In genomic region chr3:52775877-52776276, GRCh38 we compare ENCODE assay signal across 18 cellular contexts. TPM values are rescaled to one million over a fixed set of nuclear protein-coding genes. Genes with fewer than 3 reads are reported as not detected.
DNase-seq lines count a peak whose midpoint lies in the region; ATAC-seq and TF ChIP-seq lines count a peak whose summit lies in the region.
"Had no signal": no experiment of that assay in that cellular context is flagged by ENCODE, and none has a peak within 500 bp of the region (broad histone marks: within the 10 kb centered on the region; RNA-seq: fewer than 3 reads in every experiment).

No MANE protein-coding gene starts in this region.

- H3K4me3 ChIP-seq in HCT116 (replicated peaks in 1 of 2; ENCODE audit: low read depth in 1 of 2, low read length in 2 of 2) (no peak overlapping the region), OCI-LY7 (ENCODE audit: low read depth, low read length, poor library complexity, severe bottlenecking) (no peak overlapping the region)
- H3K4me3 ChIP-seq: esophagus squamous epithelium, spleen had no signal

- no peaks in the 10 kb centered on the region for H3K79me2 ChIP-seq in HCT116 (ENCODE audit: insufficient read depth, low read length)
- H3K79me2 ChIP-seq in OCI-LY7 (ENCODE audit: insufficient read depth, low read depth, low read length), result no peaks in the 10 kb centered on the region

- H3K36me3 Mint-ChIP-seq in naive B cell, result no peaks in the 10 kb centered on the region
- H3K36me3 Mint-ChIP-seq: activated naive CD8-positive, alpha-beta T cell treated with anti-CD3 and anti-CD28 coated beads, Interleukin-2, amount 10 ng/mL, durations not matched to agents 7 days and 5 days; T-cell had no signal

- TF ChIP-seq POLR2A in HCT116 (IDR thresholded peaks at IDR 0.05; ENCODE audit: borderline replicate concordance, extremely low read depth, insufficient read depth, insufficient read length), result no peak

- H3K9me3 Mint-ChIP-seq in naive B cell, result no peaks in the 10 kb centered on the region
- H3K9me3 Mint-ChIP-seq: activated naive CD8-positive, alpha-beta T cell treated with anti-CD3 and anti-CD28 coated beads, Interleukin-2, amount 10 ng/mL, durations not matched to agents 7 days and 5 days; activated T-cell treated with anti-CD3 and anti-CD28 coated beads, Interleukin-2, amount 50 U/mL, for 72 hours; T-cell had no signal

- no peaks in the 10 kb centered on the region for H3K27me3 Mint-ChIP-seq in naive B cell
- H3K27me3 Mint-ChIP-seq: progenitor cell of endocrine pancreas had no signal

- BruUV-seq in HCT116 (replicated peaks; lab: Mats Ljungman, UMichigan) (no TSS peak), OCI-LY7 (replicated peaks; lab: Mats Ljungman, UMichigan) (no TSS peak)

- H3K27me3 ChIP-seq in HCT116 (ENCODE audit: insufficient read depth, low read length), result peaks cover 7% of the 10 kb centered on the region; the same call in 1 of the 2 replicates
- H3K27me3 ChIP-seq: brain microvascular endothelial cell, spleen had no signal

- intact Hi-C loops in HCT116 (cut with micrococcal nuclease), result no loop called here
- intact Hi-C loops in OCI-LY7 (cut with micrococcal nuclease; ENCODE audit: unreplicated experiment), result no loop called here

- peak overlapping the region; percentile 32 for H2AFZ ChIP-seq in HCT116 (ENCODE audit: low read depth, low read length, poor library complexity, severe bottlenecking)
- peak overlapping the region; percentile 24 for H2AFZ ChIP-seq in OCI-LY7 (ENCODE audit: low read length)

- no peak overlapping the region for H3K4me2 ChIP-seq in HCT116 (ENCODE audit: low read length)
- H3K4me2 ChIP-seq in OCI-LY7 (ENCODE audit: low read length), result no peak overlapping the region

- CTCF ChIA-PET in HCT116 (lab: Charles Lee) (no interaction called here), OCI-LY7 (lab: Charles Lee; ENCODE audit: unreplicated experiment) (no interaction called here)

- H3K9ac ChIP-seq in HCT116 (ENCODE audit: low read length), result no peak overlapping the region

- H3K4me1 Mint-ChIP-seq in naive B cell, result peaks cover 15 to 28% (median 22%) of the 10 kb centered on the region in 3 donors

- H3K27ac ChIP-seq in HCT116 (ENCODE audit: low read depth, low read length), result no peak overlapping the region
- H3K27ac ChIP-seq in OCI-LY7 (ENCODE audit: low read depth, low read length, poor library complexity, severe bottlenecking), result no peak overlapping the region
- H3K27ac ChIP-seq: brain microvascular endothelial cell, esophagus squamous epithelium had no signal

- peak overlapping the region in 4 of 6 donors; percentile 36 to 92 (median 55) for H3K27ac Mint-ChIP-seq in naive B cell
- H3K27ac Mint-ChIP-seq: activated naive CD8-positive, alpha-beta T cell treated with anti-CD3 and anti-CD28 coated beads, Interleukin-2, amount 10 ng/mL, durations not matched to agents 7 days and 5 days; activated T-cell treated with anti-CD3 and anti-CD28 coated beads, Interleukin-2, amount 50 U/mL, for 72 hours; T-cell had no signal

- H3K4me3 Mint-ChIP-seq in naive B cell, result no peak overlapping the region
- H3K4me3 Mint-ChIP-seq: activated naive CD8-positive, alpha-beta T cell treated with anti-CD3 and anti-CD28 coated beads, Interleukin-2, amount 10 ng/mL, durations not matched to agents 7 days and 5 days; activated T-cell treated with anti-CD3 and anti-CD28 coated beads, Interleukin-2, amount 50 U/mL, for 72 hours; T-cell had no signal

- H3K9me2 ChIP-seq in HCT116 (ENCODE audit: insufficient read depth) (no peaks in the 10 kb centered on the region), OCI-LY7 (ENCODE audit: insufficient read depth, low read length) (no peaks in the 10 kb centered on the region)

- RAD21 ChIA-PET in HCT116 (lab: Charles Lee; ENCODE audit: low non-redundant PET in 1 of 2, low total read pairs in 2 of 2, uncharacterized antibody in 2 of 2, unreplicated experiment in 2 of 2), result no interaction called here

- no peak for TF ChIP-seq RAD21 in HCT116 (IDR thresholded peaks at IDR 0.05; ENCODE audit: low read depth)

- H3K9me3 ChIP-seq in HCT116 (ENCODE audit: control insufficient read depth in 1 of 2, insufficient read depth in 1 of 2, low read depth in 1 of 2, low read length in 2 of 2) (no peaks in the 10 kb centered on the region), OCI-LY7 (ENCODE audit: low read length) (no peaks in the 10 kb centered on the region)
- H3K9me3 ChIP-seq: esophagus squamous epithelium, spleen had no signal

- peaks cover 4 to 17% of the 10 kb centered on the region in 2 experiments; a peak in 3 of 4 replicates for H3K4me1 ChIP-seq in HCT116 (ENCODE audit: control insufficient read depth in 1 of 2, insufficient read depth in 2 of 2, low read length in 2 of 2)
- H3K4me1 ChIP-seq in OCI-LY7 (ENCODE audit: insufficient read depth, low read length, poor library complexity, severe bottlenecking), result peaks cover 12% of the 10 kb centered on the region

- DNase-seq in HCT116 (ENCODE audit: low read depth, low spot score), result no peak
- no peak for DNase-seq in OCI-LY7 (ENCODE audit: low spot score)
- DNase-seq in naive B cell, result no peak
- DNase-seq in nucleus accumbens (lab: John Stamatoyannopoulos, UW), result no peak
- DNase-seq: activated naive CD8-positive, alpha-beta T cell treated with anti-CD3 and anti-CD28 coated beads, Interleukin-2, amount 10 ng/mL, durations not matched to agents 7 days and 5 days; activated T-cell treated with anti-CD3 and anti-CD28 coated beads, Interleukin-2, amount 50 U/mL, for 72 hours; brain microvascular endothelial cell; dermis blood vessel endothelial cell; EL; esophagus squamous epithelium; HCEC 1CT; spleen; T-cell had no signal

- no peaks in the 10 kb centered on the region for H3K36me3 ChIP-seq in HCT116 (ENCODE audit: control insufficient read depth in 1 of 2, insufficient read depth in 2 of 2, low read length in 2 of 2)
- H3K36me3 ChIP-seq in OCI-LY7 (ENCODE audit: insufficient read depth, low read length), result no peaks in the 10 kb centered on the region
- H3K36me3 ChIP-seq: brain microvascular endothelial cell, esophagus squamous epithelium, spleen had no signal

- TF ChIP-seq CTCF in HCT116 (IDR thresholded peaks at IDR 0.05 in 2 of 3, conservative IDR thresholded peaks at IDR 0.05 in 1 of 3; ENCODE audit: borderline replicate concordance in 1 of 3, insufficient read depth in 1 of 3, low read depth in 2 of 3, low read length in 2 of 3) (no peak), OCI-LY7 (conservative IDR thresholded peaks at IDR 0.05; ENCODE audit: low read length) (no peak)

- ATAC-seq in HCT116, result no peak
- ATAC-seq in naive B cell (ENCODE audit: low read depth in 2 of 2), result no peak
- ATAC-seq in HG03521 (IDR thresholded peaks at IDR 0.05; ENCODE audit: unreplicated experiment), result no peak
- ATAC-seq in HG02970 (IDR thresholded peaks at IDR 0.05; ENCODE audit: low FRiP score, unreplicated experiment), result no peak
- ATAC-seq: activated T-cell treated with anti-CD3 and anti-CD28 coated beads, Interleukin-2, amount 50 U/mL, for 72 hours; T-cell had no signal

- H4K20me1 ChIP-seq in HCT116 (ENCODE audit: insufficient read depth), result no peaks in the 10 kb centered on the region
- no peaks in the 10 kb centered on the region for H4K20me1 ChIP-seq in OCI-LY7 (ENCODE audit: insufficient read depth, low read length)

- POLR2A ChIA-PET in HCT116 (lab: Charles Lee), result no interaction called here
- POLR2A ChIA-PET in OCI-LY7 (lab: Charles Lee), result interaction anchor here (1.3 kb wide), 1 partner anchor 10 kb away, joined by 4 read pairs; no protein-coding TSS in a partner anchor

TF ChIP-seq in HCT116, 20 proteins besides CTCF, POLR2A, EP300 and RAD21 (continues in another document):
- TF ChIP-seq SIN3A (IDR thresholded peaks at IDR 0.05; ENCODE audit: low read depth) (no peak), ZFX (IDR thresholded peaks at IDR 0.05) (no peak), SRF (IDR thresholded peaks at IDR 0.05; ENCODE audit: low read depth) (no peak), SP1 (IDR thresholded peaks at IDR 0.05; ENCODE audit: low read depth) (no peak)

RNA-seq across cellular contexts. Expression of gene ITIH1, which starts 1.5 kb away (rescaled TPM):
- total RNA-seq in HCT116 (2021; ENCODE audit: unreplicated experiment) (0.37 TPM), OCI-LY7 (2022) (not detected in 2 replicates)
- polyA plus RNA-seq in HCT116 (2012), result not detected in 2 replicates
- total RNA-seq in OCI-LY7 (2014; rRNA removed; shearing (Covaris generic)), result not detected in 2 replicates
- 1 to 10 TPM in 2 of 6 donors, not detected in 4; 1.7 to 3.7 TPM for polyA plus RNA-seq in naive B cell (ENCODE audit: low read depth in 6 of 6)
- total RNA-seq: activated naive CD8-positive, alpha-beta T cell treated with anti-CD3 and anti-CD28 coated beads, Interleukin-2, amount 10 ng/mL, durations not matched to agents 7 days and 5 days; activated T-cell treated with anti-CD3 and anti-CD28 coated beads, Interleukin-2, amount 50 U/mL, for 72 hours; dermis blood vessel endothelial cell; esophagus squamous epithelium; glomerular endothelial cell; myocyte had no signal

RNA-seq across cellular contexts. Expression of gene NEK4, which starts 5.1 kb away (rescaled TPM):
- total RNA-seq in HCT116 (2021; ENCODE audit: unreplicated experiment), result 36.2 TPM
- polyA plus RNA-seq in HCT116 (2012), result 14.6 and 16.4 TPM in 2 replicates
- 27.6 and 38.6 TPM in 2 replicates for total RNA-seq in OCI-LY7 (2014; rRNA removed; shearing (Covaris generic))
- total RNA-seq in OCI-LY7 (2022), result 27.5 and 29.6 TPM in 2 replicates
- 10 to 100 TPM in 4 of 6 donors, 1 to 10 TPM in 2; 8.9 to 24.8 (median 12.7) TPM for polyA plus RNA-seq in naive B cell (ENCODE audit: low read depth in 6 of 6)

RNA-seq across cellular contexts. Expression of gene ITIH3, which starts 18.7 kb away (rescaled TPM):
- total RNA-seq in HCT116 (2021; ENCODE audit: unreplicated experiment) (0.44 TPM), OCI-LY7 (2022) (not detected in 2 replicates)
- polyA plus RNA-seq in HCT116 (2012), result 0.08 TPM in 1 of 2 replicates, not detected in the other
- not detected in 2 replicates for total RNA-seq in OCI-LY7 (2014; rRNA removed; shearing (Covaris generic))
- polyA plus RNA-seq in naive B cell (ENCODE audit: low read depth in 6 of 6), result not detected
- total RNA-seq: activated naive CD8-positive, alpha-beta T cell treated with anti-CD3 and anti-CD28 coated beads, Interleukin-2, amount 10 ng/mL, durations not matched to agents 7 days and 5 days; activated T-cell treated with anti-CD3 and anti-CD28 coated beads, Interleukin-2, amount 50 U/mL, for 72 hours; glomerular endothelial cell; myocyte had no signal

RNA-seq across cellular contexts. Expression of gene ITIH4, which starts 54.6 kb away (rescaled TPM):
- total RNA-seq in HCT116 (2021; ENCODE audit: unreplicated experiment) (4.1 TPM), OCI-LY7 (2022) (2.2 and 4.6 TPM in 2 replicates)
- 1.0 and 3.4 TPM in 2 replicates for polyA plus RNA-seq in HCT116 (2012)
- total RNA-seq in OCI-LY7 (2014; rRNA removed; shearing (Covaris generic)), result 2.1 and 13.3 TPM in 2 replicates
- not detected for polyA plus RNA-seq in naive B cell (ENCODE audit: low read depth in 6 of 6)

RNA-seq across cellular contexts. Expression of gene MUSTN1, which starts 58.9 kb away (rescaled TPM):
- total RNA-seq in HCT116 (2021; ENCODE audit: unreplicated experiment), result 0.44 TPM
- 1.1 and 3.1 TPM in 2 replicates for polyA plus RNA-seq in HCT116 (2012)
- 0.28 and 2.7 TPM in 2 replicates for total RNA-seq in OCI-LY7 (2014; rRNA removed; shearing (Covaris generic))
- 1.7 and 2.8 TPM in 2 replicates for total RNA-seq in OCI-LY7 (2022)
- polyA plus RNA-seq in naive B cell (ENCODE audit: low read depth in 6 of 6), result under 1 TPM in 1 of 6 donors, not detected in 5; 0.76 TPM
- total RNA-seq: dermis blood vessel endothelial cell, progenitor cell of endocrine pancreas had no signal
